In genomic region chr16:54605536-54606066, GRCh38 we compare ENCODE assay signal across 2 cellular contexts.
TF ChIP-seq lines count a peak whose summit lies in the region.

No MANE protein-coding gene starts in this region.

TF ChIP-seq in A549, 52 proteins besides CTCF, POLR2A, EP300 and RAD21 (continued from another document):
- TF ChIP-seq MYC (IDR thresholded peaks at IDR 0.05; ENCODE audit: borderline replicate concordance, low read length): no peak
- no peak for TF ChIP-seq USF2 (IDR thresholded peaks at IDR 0.05)
- TF ChIP-seq BHLHE40 (IDR thresholded peaks at IDR 0.05; ENCODE audit: low read depth, low read length): no peak

TF ChIP-seq in HEK293, 187 proteins besides CTCF, POLR2A, EP300 and RAD21 (continued from another document):
- TF ChIP-seq KLF17 (tag by site-specific recombination; IDR thresholded peaks at IDR 0.05) (no peak), ZNF658 (tag by site-specific recombination; IDR thresholded peaks at IDR 0.05) (no peak), ZNF561 (tag by site-specific recombination; IDR thresholded peaks at IDR 0.05; ENCODE audit: borderline replicate concordance) (no peak), SETDB1 (IDR thresholded peaks at IDR 0.05; ENCODE audit: insufficient read length, low read length) (no peak), ZNF558 (tag by site-specific recombination; IDR thresholded peaks at IDR 0.05) (peak; percentile 98)
TF ChIP-seq in HEK293: peak in this region for 1.
